ENCODE assay signal across 21 cellular contexts in the genomic region with DNA sequence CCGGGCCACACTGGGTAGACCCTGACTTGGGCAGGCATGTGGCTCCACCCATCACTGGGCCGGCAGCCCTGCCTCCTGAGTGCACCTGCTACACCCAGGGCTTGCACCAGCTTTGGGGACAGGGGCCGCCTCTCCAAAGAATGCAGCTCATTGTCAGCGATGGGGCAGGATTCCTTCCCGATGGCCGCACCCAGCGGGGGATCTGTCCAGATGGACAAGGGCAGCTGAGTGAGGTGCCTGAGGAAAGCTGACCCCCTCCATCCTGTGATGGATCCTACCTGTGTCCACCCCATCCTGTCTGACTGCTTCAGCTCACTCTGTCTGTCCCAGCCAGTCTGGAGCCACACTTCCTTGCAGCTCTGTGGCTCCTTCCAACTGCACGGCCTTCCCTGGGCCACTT. TPM values are rescaled to one million over a fixed set of nuclear protein-coding genes. Genes with fewer than 3 reads are reported as not detected.
"Had no signal": no experiment of that assay in that cellular context is flagged by ENCODE, and none has a peak within 500 bp of the region (broad histone marks: within the 10 kb centered on the region; RNA-seq: fewer than 3 reads in every experiment).

No MANE protein-coding gene starts in this region.

RNA-seq across cellular contexts. Expression of a gene that starts 10.9 kb away (rescaled TPM):
- total RNA-seq: heart right ventricle; hepatocyte; kidney; left colon; left lung; liver; lung; mesenteric fat pad; mucosa of descending colon; naive thymus-derived CD8-positive, alpha-beta T cell; neural crest cell; omental fat pad; pancreas; prostate gland; right cardiac atrium; sciatic nerve; spleen; temporal lobe; tibial nerve had no signal
- polyA plus RNA-seq: heart right ventricle; hepatocyte; liver; lung; naive thymus-derived CD8-positive, alpha-beta T cell; pancreas; right cardiac atrium; small intestine; spleen; thymus had no signal
